In genomic region chr7:603152-603941, GRCh38 we compare ENCODE assay signal across 8 cellular contexts.
DNase-seq lines count a peak whose midpoint lies in the region; ATAC-seq and TF ChIP-seq lines count a peak whose summit lies in the region.

No MANE protein-coding gene starts in this region.

- peak overlapping the region; percentile 100 for H3K27ac Mint-ChIP-seq in activated CD4-positive, alpha-beta T cell treated with anti-CD3 and anti-CD28 coated beads for 36 hours
- H3K27ac Mint-ChIP-seq in activated T-helper 1 cell treated with anti-CD3 and anti-CD28 coated beads, Interleukin-12 subunit alpha, Interleukin-12 subunit beta, Interleukin-2, Interleukin-4 antibody, amounts not matched to agents 30 ng/mL and 10 ng/mL and 1 ng/mL, durations not matched to agents 14 hours and 24 hours and 36 hours, result peak overlapping the region; percentile 99
- H3K27ac Mint-ChIP-seq in mesothelial cell of epicardium, result peak overlapping the region; percentile 93
- H3K27ac Mint-ChIP-seq in MCF 10A (ENCODE audit: low read depth, unreplicated experiment), result no peak overlapping the region

- TF ChIP-seq CTCF in mesothelial cell of epicardium (IDR thresholded peaks at IDR 0.05; ENCODE audit: unreplicated experiment) (no peak), thoracic aorta (IDR thresholded peaks at IDR 0.05) (no peak), GM20000 (IDR thresholded peaks at IDR 0.05; ENCODE audit: extremely low read depth, missing control alignments) (no peak), GM13977 (IDR thresholded peaks at IDR 0.05; ENCODE audit: extremely low read depth, insufficient read depth, missing control alignments) (no peak), MCF 10A (IDR thresholded peaks at IDR 0.05; ENCODE audit: unreplicated experiment) (no peak)

- peaks cover 70% of the 10 kb centered on the region for H3K4me1 Mint-ChIP-seq in activated CD4-positive, alpha-beta T cell treated with anti-CD3 and anti-CD28 coated beads for 36 hours
- peaks cover 45% of the 10 kb centered on the region for H3K4me1 Mint-ChIP-seq in activated T-helper 1 cell treated with anti-CD3 and anti-CD28 coated beads, Interleukin-12 subunit alpha, Interleukin-12 subunit beta, Interleukin-2, Interleukin-4 antibody, amounts not matched to agents 30 ng/mL and 10 ng/mL and 1 ng/mL, durations not matched to agents 14 hours and 24 hours and 36 hours (ENCODE audit: low read depth)
- H3K4me1 Mint-ChIP-seq in mesothelial cell of epicardium, result peaks cover 17% of the 10 kb centered on the region
- H3K4me1 Mint-ChIP-seq in MCF 10A (ENCODE audit: insufficient read depth, unreplicated experiment), result no peaks in the 10 kb centered on the region

- H3K27me3 Mint-ChIP-seq in activated CD4-positive, alpha-beta T cell treated with anti-CD3 and anti-CD28 coated beads for 36 hours, result no peaks in the 10 kb centered on the region
- H3K27me3 Mint-ChIP-seq in activated T-helper 1 cell treated with anti-CD3 and anti-CD28 coated beads, Interleukin-12 subunit alpha, Interleukin-12 subunit beta, Interleukin-2, Interleukin-4 antibody, amounts not matched to agents 30 ng/mL and 10 ng/mL and 1 ng/mL, durations not matched to agents 14 hours and 24 hours and 36 hours (ENCODE audit: insufficient read depth), result no peaks in the 10 kb centered on the region
- no peaks in the 10 kb centered on the region for H3K27me3 Mint-ChIP-seq in mesothelial cell of epicardium (ENCODE audit: low read depth)
- no peaks in the 10 kb centered on the region for H3K27me3 Mint-ChIP-seq in MCF 10A (ENCODE audit: insufficient read depth, unreplicated experiment)

- peaks cover 3% of the 10 kb centered on the region for H3K9me3 Mint-ChIP-seq in activated CD4-positive, alpha-beta T cell treated with anti-CD3 and anti-CD28 coated beads for 36 hours (ENCODE audit: low read depth)
- no peaks in the 10 kb centered on the region for H3K9me3 Mint-ChIP-seq in activated T-helper 1 cell treated with anti-CD3 and anti-CD28 coated beads, Interleukin-12 subunit alpha, Interleukin-12 subunit beta, Interleukin-2, Interleukin-4 antibody, amounts not matched to agents 30 ng/mL and 10 ng/mL and 1 ng/mL, durations not matched to agents 14 hours and 24 hours and 36 hours
- H3K9me3 Mint-ChIP-seq in mesothelial cell of epicardium, result no peaks in the 10 kb centered on the region
- no peaks in the 10 kb centered on the region for H3K9me3 Mint-ChIP-seq in MCF 10A (ENCODE audit: unreplicated experiment)

- in situ Hi-C loops in GM13977 (cut with MboI; ENCODE audit: low pct_unique_long_range_greater_than_20kb, low sequenced_read_pairs, unreplicated experiment), result no loop called here

- intact Hi-C loops in activated CD4-positive, alpha-beta T cell treated with anti-CD3 and anti-CD28 coated beads for 36 hours (cut with DNase I, micrococcal nuclease), result loop anchor here (5.0 to 10.0 kb wide), 8 partner anchors 81 to 1804 kb away; partner anchors contain the start of genes DNAAF5 (in 1 of the 2), GPR146 (in 1 of the 2), PDGFA (in 1 of the 2) and PRKAR1B (in 1 of the 2)
- intact Hi-C loops in activated T-helper 1 cell treated with anti-CD3 and anti-CD28 coated beads, Interleukin-12 subunit alpha, Interleukin-12 subunit beta, Interleukin-2, Interleukin-4 antibody, amounts not matched to agents 30 ng/mL and 10 ng/mL and 1 ng/mL, durations not matched to agents 14 hours and 24 hours and 36 hours (cut with micrococcal nuclease), result loop anchor here (2.0 to 10.0 kb wide), 5 partner anchors 81 to 273 kb away; partner anchors contain the start of genes GET4 and SUN1
- intact Hi-C loops in MCF 10A (cut with micrococcal nuclease), result no loop called here

- H3K27ac ChIP-seq in thoracic aorta, result peak overlapping the region; percentile 98 to 99

- ATAC-seq in activated CD4-positive, alpha-beta T cell treated with anti-CD3 and anti-CD28 coated beads for 36 hours, result peak; percentile 13
- ATAC-seq in thoracic aorta (ENCODE audit: insufficient number of reproducible peaks, low FRiP score, low read depth), result no peak

- CTCF ChIA-PET in activated CD4-positive, alpha-beta T cell treated with anti-CD3 and anti-CD28 coated beads for 36 hours (lab: Charles Lee), result no interaction called here
- CTCF ChIA-PET in MCF 10A (lab: Yijun Ruan, JAX), result no interaction called here

- no peaks in the 10 kb centered on the region for H3K27me3 ChIP-seq in thoracic aorta (replicated peaks; ENCODE audit: insufficient read depth)

- peaks cover 25 to 72% of the 10 kb centered on the region in 2 donors for H3K4me1 ChIP-seq in thoracic aorta (ENCODE audit: control insufficient read depth in 1 of 2, low read depth in 2 of 2)

- H3K36me3 Mint-ChIP-seq in activated CD4-positive, alpha-beta T cell treated with anti-CD3 and anti-CD28 coated beads for 36 hours (ENCODE audit: low read depth), result peaks cover 45% of the 10 kb centered on the region
- peaks cover 12% of the 10 kb centered on the region for H3K36me3 Mint-ChIP-seq in activated T-helper 1 cell treated with anti-CD3 and anti-CD28 coated beads, Interleukin-12 subunit alpha, Interleukin-12 subunit beta, Interleukin-2, Interleukin-4 antibody, amounts not matched to agents 30 ng/mL and 10 ng/mL and 1 ng/mL, durations not matched to agents 14 hours and 24 hours and 36 hours (ENCODE audit: low read depth)
- H3K36me3 Mint-ChIP-seq in mesothelial cell of epicardium (peaks cover 6% of the 10 kb centered on the region), MCF 10A (ENCODE audit: insufficient read depth, unreplicated experiment) (peaks cover 9% of the 10 kb centered on the region)

- H3K9me3 ChIP-seq in thoracic aorta, result no peaks in the 10 kb centered on the region

- H3K36me3 ChIP-seq in thoracic aorta, result no peaks in the 10 kb centered on the region

- peak; percentile 75 for DNase-seq in activated CD4-positive, alpha-beta T cell treated with anti-CD3 and anti-CD28 coated beads for 36 hours
- no peak for DNase-seq in activated CD4-positive, alpha-beta T cell treated with anti-CD3 and anti-CD28 coated beads, Interleukin-2, amount 50 U/mL, for 1 hour
- no peak for DNase-seq in activated T-helper 1 cell treated with anti-CD3 and anti-CD28 coated beads, Interleukin-12 subunit alpha, Interleukin-12 subunit beta, Interleukin-2, Interleukin-4 antibody, amounts not matched to agents 30 ng/mL and 10 ng/mL and 1 ng/mL, durations not matched to agents 14 hours and 24 hours and 36 hours (ENCODE audit: low spot score)
- DNase-seq in mesothelial cell of epicardium (ENCODE audit: low spot score in 2 of 2, unreplicated experiment in 2 of 2), result peak in 1 of 2 experiments; percentile 9
- DNase-seq in thoracic aorta (ENCODE audit: low spot score), result no peak
- DNase-seq in GM20000 (ENCODE audit: low spot score), result no peak
- no peak for DNase-seq in GM13977 (ENCODE audit: low spot score)
- DNase-seq in MCF 10A (ENCODE audit: unreplicated experiment), result no peak

- H3K4me3 Mint-ChIP-seq in activated CD4-positive, alpha-beta T cell treated with anti-CD3 and anti-CD28 coated beads for 36 hours, result peak overlapping the region; percentile 78
- peak overlapping the region; percentile 73 for H3K4me3 Mint-ChIP-seq in activated T-helper 1 cell treated with anti-CD3 and anti-CD28 coated beads, Interleukin-12 subunit alpha, Interleukin-12 subunit beta, Interleukin-2, Interleukin-4 antibody, amounts not matched to agents 30 ng/mL and 10 ng/mL and 1 ng/mL, durations not matched to agents 14 hours and 24 hours and 36 hours
- H3K4me3 Mint-ChIP-seq in mesothelial cell of epicardium (no peak overlapping the region), MCF 10A (ENCODE audit: unreplicated experiment) (no peak overlapping the region)

- POLR2A ChIA-PET in activated CD4-positive, alpha-beta T cell treated with anti-CD3 and anti-CD28 coated beads for 36 hours (lab: Charles Lee), result no interaction called here
- POLR2A ChIA-PET in MCF 10A (lab: Yijun Ruan, JAX), result no interaction called here

- no peak overlapping the region for H3K4me3 ChIP-seq in thoracic aorta

- BruUV-seq in MCF 10A (replicated peaks; lab: Mats Ljungman, UMichigan), result no TSS peak

Comparison
In these comparisons a context has a peak if more than half of its experiments do, and no peak if none do; other contexts are left out.
1. H3K4me3 Mint-ChIP-seq: peak in activated CD4-positive, alpha-beta T cell treated with anti-CD3 and anti-CD28 coated beads for 36 hours (single experiment) and activated T-helper 1 cell treated with anti-CD3 and anti-CD28 coated beads, Interleukin-12 subunit alpha, Interleukin-12 subunit beta, Interleukin-2, Interleukin-4 antibody, amounts not matched to agents 30 ng/mL and 10 ng/mL and 1 ng/mL, durations not matched to agents 14 hours and 24 hours and 36 hours (single experiment); none in mesothelial cell of epicardium (single experiment) and MCF 10A (single experiment).